ENCODE assay signal across 9 cellular contexts in genomic region chr14:92540472-92541048, GRCh38. TPM values are rescaled to one million over a fixed set of nuclear protein-coding genes. Genes with fewer than 3 reads are reported as not detected.
DNase-seq lines count a peak whose midpoint lies in the region; ATAC-seq and TF ChIP-seq lines count a peak whose summit lies in the region.
"Had no signal": no experiment of that assay in that cellular context is flagged by ENCODE, and none has a peak within 500 bp of the region (broad histone marks: within the 10 kb centered on the region; RNA-seq: fewer than 3 reads in every experiment).

No MANE protein-coding gene starts in this region.

- peak overlapping the region; percentile 71 for H3K9ac ChIP-seq in GM23248

- H3K36me3 ChIP-seq in GM23248 (ENCODE audit: low read depth): no peaks in the 10 kb centered on the region
- no peaks in the 10 kb centered on the region for H3K36me3 ChIP-seq in osteoblast (ENCODE audit: insufficient read depth, low read length)

- 0 to 1% methylated on average over 6 of the region's 6 CpGs for WGBS in GM23248 (ENCODE audit: low coverage in 1 of 2, low lambda C conversion rate in 2 of 2, missing lambda C conversion rate in 2 of 2), 2 experiments

- ATAC-seq in SK-N-SH treated with all-trans-retinoic acid at 6 μM for 48 hours (peak; percentile 93), GM21619 (IDR thresholded peaks at IDR 0.05; ENCODE audit: unreplicated experiment) (no peak), GM18517 (IDR thresholded peaks at IDR 0.05; ENCODE audit: unreplicated experiment) (no peak)

- H3K4me1 ChIP-seq in GM23248 (ENCODE audit: insufficient read depth) (peaks cover 32% of the 10 kb centered on the region), osteoblast (ENCODE audit: insufficient read depth, low read length) (peaks cover 36% of the 10 kb centered on the region)

- no peaks in the 10 kb centered on the region for H3K27me3 ChIP-seq in GM23248 (replicated peaks; ENCODE audit: insufficient read depth)
- H3K27me3 ChIP-seq in osteoblast (ENCODE audit: insufficient read depth, low read length): no peaks in the 10 kb centered on the region

- H3K9me3 ChIP-seq in GM23248 (ENCODE audit: low read depth) (no peaks in the 10 kb centered on the region), osteoblast (ENCODE audit: low read depth, low read length) (no peaks in the 10 kb centered on the region)

- no peak for TF ChIP-seq CTCF in osteoblast (IDR thresholded peaks at IDR 0.05; ENCODE audit: extremely low read depth, low read depth, low read length)

- peaks cover 34% of the 10 kb centered on the region for H3F3A ChIP-seq in GM23248 (ENCODE audit: insufficient read depth)

- H4K20me1 ChIP-seq in GM23248 (ENCODE audit: insufficient read depth) (no peaks in the 10 kb centered on the region), osteoblast (ENCODE audit: insufficient read depth, low read length) (peaks cover 3% of the 10 kb centered on the region)

- H3K4me2 ChIP-seq in GM23248 (ENCODE audit: unreplicated experiment) (peak overlapping the region; percentile 58), osteoblast (ENCODE audit: insufficient read depth, low read length) (peak overlapping the region; percentile 23)

- peaks cover 64% of the 10 kb centered on the region for H3K79me2 ChIP-seq in GM23248 (ENCODE audit: insufficient read depth)
- peaks cover 55% of the 10 kb centered on the region for H3K79me2 ChIP-seq in osteoblast (ENCODE audit: insufficient read depth, low read length)

- H3K27ac ChIP-seq in GM23248 (peak overlapping the region; percentile 92), osteoblast (ENCODE audit: low read depth, low read length) (peak overlapping the region; percentile 99)
- H3K27ac ChIP-seq: SK-N-MC had no signal

- in situ Hi-C loops in GM23248 (cut with MboI): no loop called here

- no peaks in the 10 kb centered on the region for H3K9me2 ChIP-seq in GM23248 (ENCODE audit: insufficient read depth)

- DNase-seq in GM23248 (peak; percentile 99), fibroblast of the conjunctiva (ENCODE audit: low read depth) (peak; percentile 98), osteoblast (ENCODE audit: insufficient read length, low spot score, missing footprints) (peak; percentile 95), NCI-H2081 (lab: John Stamatoyannopoulos, UW) (no peak)
- no peak for DNase-seq in activated CD4-positive, alpha-beta T cell treated with anti-CD3 and anti-CD28 coated beads for 48 hours

- H2AFZ ChIP-seq in GM23248 (no peak overlapping the region), osteoblast (ENCODE audit: low read length) (no peak overlapping the region)

- 0 out of 2 replicates have a peak overlapping the region, but pooled peaks have one; percentile 13 for H3K4me3 ChIP-seq in GM23248
- no peak overlapping the region for H3K4me3 ChIP-seq in osteoblast (ENCODE audit: insufficient read depth, low read length)
- H3K4me3 ChIP-seq: SK-N-MC had no signal

TF ChIP-seq in SK-N-SH treated with all-trans-retinoic acid at 6 μM for 48 hours, 23 proteins besides CTCF, POLR2A, EP300 and RAD21:
- no peak for TF ChIP-seq CREB5 (CRISPR knock-in tag; IDR thresholded peaks at IDR 0.05; ENCODE audit: low read depth)
- no peak for TF ChIP-seq POU6F1 (CRISPR knock-in tag; IDR thresholded peaks at IDR 0.05; ENCODE audit: borderline replicate concordance, low read depth)
- TF ChIP-seq ISL1 (CRISPR knock-in tag; IDR thresholded peaks at IDR 0.05): no peak
- TF ChIP-seq GLIS3 (CRISPR knock-in tag; IDR thresholded peaks at IDR 0.05): no peak
- no peak for TF ChIP-seq CSRNP3 (CRISPR knock-in tag; IDR thresholded peaks at IDR 0.05)
- TF ChIP-seq TOX (CRISPR knock-in tag; IDR thresholded peaks at IDR 0.05; ENCODE audit: borderline replicate concordance): no peak
- TF ChIP-seq ZNF70 (CRISPR knock-in tag; IDR thresholded peaks at IDR 0.05): no peak
- no peak for TF ChIP-seq OSR1 (CRISPR knock-in tag; IDR thresholded peaks at IDR 0.05)
- TF ChIP-seq PPARA (CRISPR knock-in tag; IDR thresholded peaks at IDR 0.05; ENCODE audit: borderline replicate concordance): no peak
- TF ChIP-seq ZC3H10 (CRISPR knock-in tag; IDR thresholded peaks at IDR 0.05): no peak

RNA-seq across cellular contexts. Expression of gene RIN3, which starts 27.0 kb away (rescaled TPM):
- 1.8 and 3.8 TPM in 2 replicates for total RNA-seq in GM23248 (2014; rRNA removed; shearing (Covaris generic))
- 7.0 and 7.7 TPM in 2 replicates for polyA plus RNA-seq in GM23248 (2016; fragmentation: Nextera tagmentation; extraction: Ambion mirVana)
- total RNA-seq in osteoblast: 7.6 and 10.3 TPM in 2 replicates

Comparison
In these comparisons a context has a peak if more than half of its experiments do, and no peak if none do; other contexts are left out.
1. DNase-seq: peak in GM23248 (single experiment), fibroblast of the conjunctiva (single experiment) and osteoblast (single experiment); none in activated CD4-positive, alpha-beta T cell treated with anti-CD3 and anti-CD28 coated beads for 48 hours (single experiment) and NCI-H2081 (0 of 2).